In the genomic region with DNA sequence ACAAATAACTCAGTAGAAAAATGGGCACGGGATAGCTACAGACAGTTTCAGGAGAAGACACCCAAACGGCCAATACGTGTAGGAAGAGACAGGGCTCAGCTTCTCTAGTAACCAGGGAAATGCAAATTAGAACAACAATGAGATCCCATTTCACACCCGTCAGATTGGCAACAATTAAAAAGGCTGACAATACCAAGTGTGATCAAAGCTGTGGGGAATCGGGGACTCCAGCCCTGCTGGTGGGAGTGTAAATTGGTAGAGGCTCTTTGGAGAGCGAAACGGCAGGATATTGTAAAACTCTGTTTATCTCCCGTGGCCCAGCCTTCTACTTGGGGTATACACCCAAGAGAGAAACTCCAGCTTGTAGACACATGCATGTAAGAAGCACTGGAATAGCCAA, we compare ENCODE assay signal across 18 cellular contexts. TPM values are rescaled to one million over a fixed set of nuclear protein-coding genes. Genes with fewer than 3 reads are reported as not detected.
"Had no signal": no experiment of that assay in that cellular context is flagged by ENCODE, and none has a peak within 500 bp of the region (broad histone marks: within the 10 kb centered on the region; RNA-seq: fewer than 3 reads in every experiment).

No MANE protein-coding gene starts in this region.

- DNase-seq: activated B cell treated with CpG ODN at 0.5 μM for 24 hours; activated CD4-positive, alpha-beta memory T cell treated with anti-CD3 and anti-CD28 coated beads for 36 hours; activated CD4-positive, alpha-beta T cell treated with anti-CD3 and anti-CD28 coated beads for 4 hours; activated gamma-delta T cell treated with Interleukin-2 at 50 U/mL for 16 hours; activated T-cell treated with anti-CD3 and anti-CD28 coated beads for 4 hours; lower lobe of right lung; occipital lobe; posterior cingulate gyrus; sigmoid colon; stimulated activated CD4-positive, alpha-beta T cell treated with anti-CD3 and anti-CD28 coated beads, Interleukin-4, amount 100 ng/mL, for 24 hours; tibial artery had no signal

- ATAC-seq: activated naive CD4-positive, alpha-beta T cell treated with anti-CD3 and anti-CD28 coated beads, Interleukin-2, amount 50 U/mL, for 72 hours; lower lobe of right lung; natural killer cell treated with Interleukin-12 subunit alpha and Interleukin-12 subunit beta and Interleukin-15 and Interleukin-18, amount 100 ng/mL, for 72 hours; stimulated activated effector memory CD8-positive, alpha-beta T cell treated with anti-CD3 and anti-CD28 coated beads, Interleukin-12 subunit alpha, Interleukin-12 subunit beta, amount 100 ng/mL, for 72 hours had no signal

- H3K27ac ChIP-seq: sigmoid colon, tibial artery had no signal

- H3K36me3 ChIP-seq: sigmoid colon, tibial artery had no signal

- H3K4me3 ChIP-seq: lower lobe of right lung, sigmoid colon, tibial artery had no signal

- H3K27me3 ChIP-seq: sigmoid colon, tibial artery had no signal

- H3K9me3 ChIP-seq: lower lobe of right lung, sigmoid colon, tibial artery had no signal

- H3K4me1 ChIP-seq: sigmoid colon had no signal

RNA-seq across cellular contexts. Expression of gene SPNS2, which starts 28.9 kb away (rescaled TPM):
- total RNA-seq: activated T-helper 1 cell treated with anti-CD3 and anti-CD28 coated beads, Interleukin-12 subunit alpha, Interleukin-12 subunit beta, Interleukin-2, Interleukin-4 antibody, amounts not matched to agents 30 ng/mL and 10 ng/mL and 1 ng/mL, durations not matched to agents 14 hours and 24 hours and 36 hours; natural killer cell treated with Interleukin-12 subunit alpha and Interleukin-12 subunit beta and Interleukin-15 and Interleukin-18, amount 100 ng/mL, for 72 hours had no signal

RNA-seq across cellular contexts. Expression of gene GGT6, which starts 32.8 kb away (rescaled TPM):
- total RNA-seq: activated B cell treated with CpG ODN at 0.5 μM for 24 hours; activated CD4-positive, alpha-beta memory T cell treated with anti-CD3 and anti-CD28 coated beads for 36 hours; activated naive CD4-positive, alpha-beta T cell treated with anti-CD3 and anti-CD28 coated beads, Interleukin-2, amount 50 U/mL, for 72 hours; activated T-helper 1 cell treated with anti-CD3 and anti-CD28 coated beads, Interleukin-12 subunit alpha, Interleukin-12 subunit beta, Interleukin-2, Interleukin-4 antibody, amounts not matched to agents 30 ng/mL and 10 ng/mL and 1 ng/mL, durations not matched to agents 14 hours and 24 hours and 36 hours; cardiac septum; dermis microvascular lymphatic vessel endothelial cell; natural killer cell treated with Interleukin-12 subunit alpha and Interleukin-12 subunit beta and Interleukin-15 and Interleukin-18, amount 100 ng/mL, for 72 hours; occipital lobe; T-helper 2 cell treated with Interferon-gamma antibody and Interleukin-4, amounts not matched to agents 100 ng/mL and 5 ng/mL, for 36 hours had no signal

RNA-seq across cellular contexts. Expression of gene SMTNL2, which starts 56.8 kb away (rescaled TPM):
- total RNA-seq: activated B cell treated with CpG ODN at 0.5 μM for 24 hours; activated CD4-positive, alpha-beta memory T cell treated with anti-CD3 and anti-CD28 coated beads for 36 hours; activated naive CD4-positive, alpha-beta T cell treated with anti-CD3 and anti-CD28 coated beads, Interleukin-2, amount 50 U/mL, for 72 hours; activated T-helper 1 cell treated with anti-CD3 and anti-CD28 coated beads, Interleukin-12 subunit alpha, Interleukin-12 subunit beta, Interleukin-2, Interleukin-4 antibody, amounts not matched to agents 30 ng/mL and 10 ng/mL and 1 ng/mL, durations not matched to agents 14 hours and 24 hours and 36 hours; dermis microvascular lymphatic vessel endothelial cell; natural killer cell treated with Interleukin-12 subunit alpha and Interleukin-12 subunit beta and Interleukin-15 and Interleukin-18, amount 100 ng/mL, for 72 hours; T-helper 2 cell treated with Interferon-gamma antibody and Interleukin-4, amounts not matched to agents 100 ng/mL and 5 ng/mL, for 36 hours had no signal
